In the genomic region with DNA sequence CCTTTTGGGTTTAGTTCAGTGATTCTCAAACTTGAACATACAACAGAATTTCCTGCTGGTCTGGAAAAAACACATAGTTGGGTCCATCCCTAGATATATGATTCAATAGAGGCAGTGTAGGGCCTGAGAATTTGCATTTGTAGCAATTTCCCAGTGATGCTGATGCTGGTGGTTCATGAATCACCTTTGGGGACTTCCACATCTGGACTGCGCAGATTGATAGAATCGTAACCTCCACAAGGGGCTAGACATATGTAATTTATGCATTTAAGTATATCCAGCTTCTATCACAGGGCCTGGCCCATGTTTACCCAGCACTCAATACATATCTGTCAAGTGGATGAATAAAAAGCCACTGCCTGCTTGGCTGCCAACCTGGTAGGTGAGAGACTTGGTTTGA, we compare ENCODE assay signal across 14 cellular contexts. TPM values are rescaled to one million over a fixed set of nuclear protein-coding genes. Genes with fewer than 3 reads are reported as not detected.
DNase-seq lines count a peak whose midpoint lies in the region; ATAC-seq lines count a peak whose summit lies in the region.
"Had no signal": no experiment of that assay in that cellular context is flagged by ENCODE, and none has a peak within 500 bp of the region (broad histone marks: within the 10 kb centered on the region; RNA-seq: fewer than 3 reads in every experiment).

No MANE protein-coding gene starts in this region.

- peaks cover 0 to 1% of the 10 kb centered on the region in 2 donors for H3K9me3 Mint-ChIP-seq in activated T-cell treated with anti-CD3 and anti-CD28 coated beads, Interleukin-2, amount 50 U/mL, for 72 hours
- H3K9me3 Mint-ChIP-seq in activated T-helper 17 cell treated with anti-CD3 and anti-CD28 coated beads, Interleukin-2, amount 50 U/mL, for 72 hours, result no peaks in the 10 kb centered on the region
- H3K9me3 Mint-ChIP-seq in stimulated activated naive CD8-positive, alpha-beta T cell treated with anti-CD3 and anti-CD28 coated beads, Interleukin-15, amount 100 ng/mL, for 72 hours, result peaks cover 0 to 9% of the 10 kb centered on the region in 2 donors
- H3K9me3 Mint-ChIP-seq: HFFc6 had no signal

- no peaks in the 10 kb centered on the region for H3K27me3 Mint-ChIP-seq in activated T-cell treated with anti-CD3 and anti-CD28 coated beads, Interleukin-2, amount 50 U/mL, for 72 hours (ENCODE audit: low read depth)
- no peaks in the 10 kb centered on the region for H3K27me3 Mint-ChIP-seq in activated T-helper 17 cell treated with anti-CD3 and anti-CD28 coated beads, Interleukin-2, amount 50 U/mL, for 72 hours
- no peaks in the 10 kb centered on the region for H3K27me3 Mint-ChIP-seq in stimulated activated naive CD8-positive, alpha-beta T cell treated with anti-CD3 and anti-CD28 coated beads, Interleukin-15, amount 100 ng/mL, for 72 hours

- H3K27ac Mint-ChIP-seq in activated T-cell treated with anti-CD3 and anti-CD28 coated beads, Interleukin-2, amount 50 U/mL, for 72 hours, result no peak overlapping the region
- no peak overlapping the region for H3K27ac Mint-ChIP-seq in activated T-helper 17 cell treated with anti-CD3 and anti-CD28 coated beads, Interleukin-2, amount 50 U/mL, for 72 hours
- H3K27ac Mint-ChIP-seq in stimulated activated naive CD8-positive, alpha-beta T cell treated with anti-CD3 and anti-CD28 coated beads, Interleukin-15, amount 100 ng/mL, for 72 hours, result no peak overlapping the region
- H3K27ac Mint-ChIP-seq: CD8-positive, alpha-beta memory T cell; HFFc6 had no signal

- H3K4me1 Mint-ChIP-seq in activated T-cell treated with anti-CD3 and anti-CD28 coated beads, Interleukin-2, amount 50 U/mL, for 72 hours (ENCODE audit: low read depth), result peaks cover 28% of the 10 kb centered on the region
- H3K4me1 Mint-ChIP-seq in activated T-helper 17 cell treated with anti-CD3 and anti-CD28 coated beads, Interleukin-2, amount 50 U/mL, for 72 hours, result peaks cover 9% of the 10 kb centered on the region
- peaks cover 28% of the 10 kb centered on the region for H3K4me1 Mint-ChIP-seq in stimulated activated naive CD8-positive, alpha-beta T cell treated with anti-CD3 and anti-CD28 coated beads, Interleukin-15, amount 100 ng/mL, for 72 hours

- no peak overlapping the region for H3K4me3 Mint-ChIP-seq in activated T-cell treated with anti-CD3 and anti-CD28 coated beads, Interleukin-2, amount 50 U/mL, for 72 hours
- no peak overlapping the region for H3K4me3 Mint-ChIP-seq in activated T-helper 17 cell treated with anti-CD3 and anti-CD28 coated beads, Interleukin-2, amount 50 U/mL, for 72 hours
- H3K4me3 Mint-ChIP-seq in stimulated activated naive CD8-positive, alpha-beta T cell treated with anti-CD3 and anti-CD28 coated beads, Interleukin-15, amount 100 ng/mL, for 72 hours, result no peak overlapping the region
- H3K4me3 Mint-ChIP-seq: CD8-positive, alpha-beta memory T cell; HFFc6 had no signal

- DNase-seq in NCI-H1417 (lab: John Stamatoyannopoulos, UW), result peak in 2 of 3 experiments; percentile 9 to 53
- DNase-seq in NCI-H1417 treated with DMSO at 0.1 percent for 48 hours (lab: John Stamatoyannopoulos, UW), result no peak
- peak in 1 of 2 donors; percentile 1 for DNase-seq in activated T-cell treated with anti-CD3 and anti-CD28 coated beads, Interleukin-2, amount 50 U/mL, for 72 hours
- DNase-seq in activated T-cell treated with anti-CD3 and anti-CD28 coated beads, Interleukin-2, amount 50 U/mL, for 48 hours, result no peak
- no peak for DNase-seq in stimulated activated naive CD8-positive, alpha-beta T cell treated with anti-CD3 and anti-CD28 coated beads, Interleukin-15, amount 100 ng/mL, for 72 hours
- DNase-seq in COLO829 (ENCODE audit: low spot score), result no peak
- DNase-seq: 8988T; AML-193; CD8-positive, alpha-beta memory T cell; DMS79; HCEC 1CT; HFFc6 had no signal

- peaks cover 2 to 7% of the 10 kb centered on the region in 2 donors for H3K36me3 Mint-ChIP-seq in activated T-cell treated with anti-CD3 and anti-CD28 coated beads, Interleukin-2, amount 50 U/mL, for 72 hours (ENCODE audit: insufficient read depth in 2 of 2)
- H3K36me3 Mint-ChIP-seq in activated T-helper 17 cell treated with anti-CD3 and anti-CD28 coated beads, Interleukin-2, amount 50 U/mL, for 72 hours (ENCODE audit: low read depth), result no peaks in the 10 kb centered on the region

- ATAC-seq in activated T-cell treated with anti-CD3 and anti-CD28 coated beads, Interleukin-2, amount 50 U/mL, for 72 hours (replicated peaks in 1 of 2), result peak; percentile 55 to 65
- ATAC-seq in activated T-helper 17 cell treated with anti-CD3 and anti-CD28 coated beads, Interleukin-2, amount 50 U/mL, for 72 hours (replicated peaks), result peak; percentile 70
- ATAC-seq in stimulated activated naive CD8-positive, alpha-beta T cell treated with anti-CD3 and anti-CD28 coated beads, Interleukin-15, amount 100 ng/mL, for 72 hours, result peak; percentile 73
- ATAC-seq: GM12878 had no signal

RNA-seq across cellular contexts. Expression of a gene that starts 33.8 kb away (rescaled TPM):
- total RNA-seq in activated T-cell treated with anti-CD3 and anti-CD28 coated beads, Interleukin-2, amount 50 U/mL, for 72 hours, result 10 to 100 TPM; 35.8 to 39.5 TPM
- 10 to 100 TPM; 34.3 to 42.5 TPM for total RNA-seq in activated T-helper 17 cell treated with anti-CD3 and anti-CD28 coated beads, Interleukin-2, amount 50 U/mL, for 72 hours

Comparison
In these comparisons a context has a peak if more than half of its experiments do, and no peak if none do; other contexts are left out.
1. DNase-seq: peak in NCI-H1417 (2 of 3); none in NCI-H1417 treated with DMSO at 0.1 percent for 48 hours (single experiment), activated T-cell treated with anti-CD3 and anti-CD28 coated beads, Interleukin-2, amount 50 U/mL, for 48 hours (0 of 2), stimulated activated naive CD8-positive, alpha-beta T cell treated with anti-CD3 and anti-CD28 coated beads, Interleukin-15, amount 100 ng/mL, for 72 hours (0 of 2) and COLO829 (single experiment).
2. Peak in every context shown above with its lines, with median percentiles within 50 percentile points of each other: ATAC-seq.